In the genomic region with DNA sequence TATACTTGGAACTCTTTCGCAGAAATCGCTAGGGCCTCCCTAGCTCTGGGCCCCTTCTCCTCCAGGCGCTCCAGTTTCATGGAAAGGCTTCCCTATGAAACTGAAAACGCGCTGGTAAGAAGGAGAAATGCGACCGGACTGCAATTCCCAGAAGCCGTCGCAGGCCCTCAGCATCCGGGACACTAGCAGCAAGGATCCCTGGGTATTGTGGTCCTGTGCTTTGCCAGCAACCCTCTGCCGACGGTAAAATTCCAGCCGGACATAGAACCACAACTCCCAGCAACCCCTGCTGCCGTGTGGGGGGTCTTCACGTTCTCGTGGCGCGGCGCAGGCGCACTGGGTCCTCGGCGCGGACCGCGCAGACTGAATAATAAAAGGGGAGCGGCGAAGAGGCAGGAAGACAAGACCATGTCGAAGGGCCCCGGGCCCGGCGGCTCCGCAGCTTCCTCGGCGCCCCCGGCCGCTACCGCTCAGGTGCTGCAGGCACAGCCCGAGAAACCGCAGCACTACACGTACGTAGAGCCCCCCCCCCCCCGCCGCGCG, we compare ENCODE assay signal across 8 cellular contexts. TPM values are rescaled to one million over a fixed set of nuclear protein-coding genes. Genes with fewer than 3 reads are reported as not detected.
DNase-seq lines count a peak whose midpoint lies in the region; ATAC-seq and TF ChIP-seq lines count a peak whose summit lies in the region.

A gene with protein sequence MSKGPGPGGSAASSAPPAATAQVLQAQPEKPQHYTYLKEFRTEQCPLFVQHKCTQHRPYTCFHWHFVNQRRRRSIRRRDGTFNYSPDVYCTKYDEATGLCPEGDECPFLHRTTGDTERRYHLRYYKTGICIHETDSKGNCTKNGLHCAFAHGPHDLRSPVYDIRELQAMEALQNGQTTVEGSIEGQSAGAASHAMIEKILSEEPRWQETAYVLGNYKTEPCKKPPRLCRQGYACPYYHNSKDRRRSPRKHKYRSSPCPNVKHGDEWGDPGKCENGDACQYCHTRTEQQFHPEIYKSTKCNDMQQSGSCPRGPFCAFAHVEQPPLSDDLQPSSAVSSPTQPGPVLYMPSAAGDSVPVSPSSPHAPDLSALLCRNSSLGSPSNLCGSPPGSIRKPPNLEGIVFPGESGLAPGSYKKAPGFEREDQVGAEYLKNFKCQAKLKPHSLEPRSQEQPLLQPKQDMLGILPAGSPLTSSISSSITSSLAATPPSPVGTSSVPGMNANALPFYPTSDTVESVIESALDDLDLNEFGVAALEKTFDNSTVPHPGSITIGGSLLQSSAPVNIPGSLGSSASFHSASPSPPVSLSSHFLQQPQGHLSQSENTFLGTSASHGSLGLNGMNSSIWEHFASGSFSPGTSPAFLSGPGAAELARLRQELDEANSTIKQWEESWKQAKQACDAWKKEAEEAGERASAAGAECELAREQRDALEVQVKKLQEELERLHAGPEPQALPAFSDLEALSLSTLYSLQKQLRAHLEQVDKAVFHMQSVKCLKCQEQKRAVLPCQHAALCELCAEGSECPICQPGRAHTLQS (plus strand): TSS at position 334 of the 543 bp plus-strand sequence. CDS start 75 bp downstream, at position 409.

- no TSS peak for BruUV-seq in mammary epithelial cell (replicated peaks; lab: Mats Ljungman, UMichigan)

- ATAC-seq in GM18909 (IDR thresholded peaks at IDR 0.05; ENCODE audit: poor library complexity, unreplicated experiment) (peak; percentile 60), HG03280 (IDR thresholded peaks at IDR 0.05; ENCODE audit: unreplicated experiment) (peak; percentile 58), WTC11 (peak; percentile 77)

- H3K4me2 ChIP-seq in mammary epithelial cell (ENCODE audit: insufficient read depth, low read depth, low read length) (peak within 1 kb of the TSS; percentile 89), skeletal muscle satellite cell (ENCODE audit: low read length) (peak within 1 kb of the TSS; percentile 90)

- H3K4me3 Mint-ChIP-seq in WTC11: peak within 1 kb of the TSS; percentile 95

- peak within 1 kb of the TSS; percentile 98 for H3K27ac ChIP-seq in ACC112 (ENCODE audit: low read depth, low read length)
- peak within 1 kb of the TSS; percentile 96 for H3K27ac ChIP-seq in mammary epithelial cell (ENCODE audit: insufficient read depth, low read depth, low read length)

- H3K27me3 ChIP-seq in ACC112 (ENCODE audit: insufficient read depth, low read length) (no peaks in the 10 kb centered on the region), mammary epithelial cell (ENCODE audit: insufficient read depth, low read length) (no peaks in the 10 kb centered on the region), skeletal muscle satellite cell (ENCODE audit: control insufficient read depth, insufficient read depth, low read length) (no peaks in the 10 kb centered on the region)

- peak within 1 kb of the TSS; percentile 77 for H3K4me3 ChIP-seq in ACC112 (ENCODE audit: low read depth, low read length)
- H3K4me3 ChIP-seq in mammary epithelial cell (replicated peaks in 1 of 3; ENCODE audit: insufficient read depth in 1 of 3, low read depth in 2 of 3, low read length in 3 of 3): peak within 1 kb of the TSS; percentile 57 to 81 (median 67)
- H3K4me3 ChIP-seq in iPS-18c (ENCODE audit: insufficient read depth, low read depth, low read length): peak within 1 kb of the TSS; percentile 68
- peak within 1 kb of the TSS; percentile 75 for H3K4me3 ChIP-seq in skeletal muscle satellite cell (ENCODE audit: low read length)

- H4K20me1 ChIP-seq in mammary epithelial cell (ENCODE audit: insufficient read depth, low read length): no peaks in the 10 kb centered on the region

- in situ Hi-C loops in mammary epithelial cell (cut with MboI; ENCODE audit: low sequenced_read_pairs in 2 of 2): no loop called here

- H3K9ac ChIP-seq in mammary epithelial cell (ENCODE audit: insufficient read depth, low read length): peak within 1 kb of the TSS; percentile 83
- H3K9ac ChIP-seq in skeletal muscle satellite cell (ENCODE audit: low read depth, low read length): peak within 1 kb of the TSS; percentile 92

- H3K36me3 Mint-ChIP-seq in WTC11: peaks cover 6% of the 10 kb centered on the region

- DNase-seq in NCI-H345 (lab: John Stamatoyannopoulos, UW) (peak; percentile 100), WTC11 (ENCODE audit: low spot score) (peak; percentile 97), mammary epithelial cell (peak; percentile 98)

- H3K4me1 ChIP-seq in ACC112 (ENCODE audit: control insufficient read depth, insufficient read depth, low read length, unreplicated experiment): peaks cover 26% of the 10 kb centered on the region
- H3K4me1 ChIP-seq in mammary epithelial cell (ENCODE audit: insufficient read depth, low read length): peaks cover 33% of the 10 kb centered on the region
- H3K4me1 ChIP-seq in skeletal muscle satellite cell (ENCODE audit: control insufficient read depth, insufficient read depth, low read length): peaks cover 37% of the 10 kb centered on the region

- CTCF ChIA-PET in WTC11 (lab: Charles Lee) (interaction anchor here (1.0 to 2.3 kb wide), 8 partner anchors 19 to 259 kb away, joined by 3 to 27 read pairs (median 10); a partner anchor contains a TSS), mammary epithelial cell (lab: Charles Lee; ENCODE audit: low non-redundant PET) (interaction anchor here (1.0 kb wide), 1 partner anchor 19 kb away, joined by 4 read pairs; a partner anchor contains a TSS)

- peak within 1 kb of the TSS; percentile 100 for H3K27ac Mint-ChIP-seq in WTC11

- POLR2A ChIA-PET in WTC11 (lab: Charles Lee): interaction anchor here (0.6 to 2.2 kb wide), 10 partner anchors 8 to 71 kb away, joined by 3 to 13 read pairs (median 4); a partner anchor contains a TSS

- peaks cover 38% of the 10 kb centered on the region for H3K79me2 ChIP-seq in ACC112 (ENCODE audit: control insufficient read depth, insufficient read depth, low read length, unreplicated experiment)
- peaks cover 38% of the 10 kb centered on the region for H3K79me2 ChIP-seq in mammary epithelial cell (ENCODE audit: insufficient read depth, low read length)

- peaks cover 3% of the 10 kb centered on the region for H3K27me3 Mint-ChIP-seq in WTC11 (ENCODE audit: low read depth)

- H3K36me3 ChIP-seq in ACC112 (ENCODE audit: insufficient read depth, low read length): no peaks in the 10 kb centered on the region
- H3K36me3 ChIP-seq in mammary epithelial cell (ENCODE audit: insufficient read depth, low read length): no peaks in the 10 kb centered on the region
- no peaks in the 10 kb centered on the region for H3K36me3 ChIP-seq in skeletal muscle satellite cell (ENCODE audit: insufficient read depth, low read length)

- WGBS in mammary epithelial cell (ENCODE audit: low coverage, missing lambda C conversion rate): 2% methylated on average over 13 of the region's 45 CpGs

- intact Hi-C loops in mammary epithelial cell (cut with micrococcal nuclease): loop anchor here (2.0 kb wide), 1 partner anchor 24 kb away; no protein-coding TSS in a partner anchor

- H3K9me3 Mint-ChIP-seq in WTC11: no peaks in the 10 kb centered on the region

- TF ChIP-seq CTCF in WTC11 (IDR thresholded peaks at IDR 0.05) (no peak), mammary epithelial cell (conservative IDR thresholded peaks at IDR 0.05 in 1 of 2, IDR thresholded peaks at IDR 0.05 in 1 of 2; ENCODE audit: extremely low read depth in 1 of 2, insufficient read depth in 1 of 2, low read depth in 1 of 2, low read length in 2 of 2) (no peak)

- dilution Hi-C loops in mammary epithelial cell (cut with HindIII; ENCODE audit: low sequenced_read_pairs): loop anchor here (5.0 to 10.0 kb wide), 4 partner anchors 38 to 87 kb away; a partner anchor contains a TSS

- no peaks in the 10 kb centered on the region for H3K9me3 ChIP-seq in mammary epithelial cell (replicated peaks; ENCODE audit: insufficient read depth, low read length)
- H3K9me3 ChIP-seq in iPS-18c (ENCODE audit: control insufficient read depth, insufficient read depth, low read length): no peaks in the 10 kb centered on the region
- H3K9me3 ChIP-seq in skeletal muscle satellite cell (replicated peaks; ENCODE audit: low read length): no peaks in the 10 kb centered on the region

- H2AFZ ChIP-seq in ACC112 (ENCODE audit: low read length, unreplicated experiment): peak within 1 kb of the TSS; percentile 28
- H2AFZ ChIP-seq in mammary epithelial cell (ENCODE audit: low read depth, low read length): peak within 1 kb of the TSS; percentile 82

- H3K4me1 Mint-ChIP-seq in WTC11: peaks cover 34% of the 10 kb centered on the region

TF ChIP-seq in WTC11, 78 proteins besides CTCF, POLR2A, EP300 and RAD21 (continues in another document):
- TF ChIP-seq KAT7 (CRISPR knock-in tag; IDR thresholded peaks at IDR 0.05; ENCODE audit: borderline replicate concordance): peak; percentile 1; the same call in 1 of the 2 replicates
- TF ChIP-seq TEAD1 (CRISPR knock-in tag; IDR thresholded peaks at IDR 0.05): peak; percentile 17; the same call in 1 of the 2 replicates
- TF ChIP-seq, protein P1, sequence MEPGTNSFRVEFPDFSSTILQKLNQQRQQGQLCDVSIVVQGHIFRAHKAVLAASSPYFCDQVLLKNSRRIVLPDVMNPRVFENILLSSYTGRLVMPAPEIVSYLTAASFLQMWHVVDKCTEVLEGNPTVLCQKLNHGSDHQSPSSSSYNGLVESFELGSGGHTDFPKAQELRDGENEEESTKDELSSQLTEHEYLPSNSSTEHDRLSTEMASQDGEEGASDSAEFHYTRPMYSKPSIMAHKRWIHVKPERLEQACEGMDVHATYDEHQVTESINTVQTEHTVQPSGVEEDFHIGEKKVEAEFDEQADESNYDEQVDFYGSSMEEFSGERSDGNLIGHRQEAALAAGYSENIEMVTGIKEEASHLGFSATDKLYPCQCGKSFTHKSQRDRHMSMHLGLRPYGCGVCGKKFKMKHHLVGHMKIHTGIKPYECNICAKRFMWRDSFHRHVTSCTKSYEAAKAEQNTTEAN (CRISPR knock-in tag; IDR thresholded peaks at IDR 0.05): no peak
- no peak for TF ChIP-seq ZNF263 (CRISPR knock-in tag; IDR thresholded peaks at IDR 0.05; ENCODE audit: low read depth)
- TF ChIP-seq RELA (CRISPR knock-in tag; IDR thresholded peaks at IDR 0.05; ENCODE audit: borderline replicate concordance): no peak
- 0 out of 2 replicates have a peak, but pooled peaks have one; percentile 20 for TF ChIP-seq GABPB1 (CRISPR knock-in tag; IDR thresholded peaks at IDR 0.05)
- peak; percentile 40; the same call in 1 of the 2 replicates for TF ChIP-seq SP1 (CRISPR knock-in tag; conservative IDR thresholded peaks at IDR 0.05)
- TF ChIP-seq CREB1 (CRISPR knock-in tag; IDR thresholded peaks at IDR 0.05): no peak

RNA-seq across cellular contexts. Expression of the gene that starts here (rescaled TPM):
- total RNA-seq in WTC11 (2021) (35.0 to 37.8 TPM (median 35.4 TPM) in 3 replicates), mammary epithelial cell (10 to 100 TPM; 15.2 to 15.8 TPM)
- 10.3 TPM for polyA plus RNA-seq in mammary epithelial cell
- 4.2 TPM for polyA minus RNA-seq in mammary epithelial cell
- 10.9 and 12.9 TPM in 2 replicates for total RNA-seq in skeletal muscle satellite cell (2012; rRNA removed)

Comparison
In these comparisons a context has a peak if more than half of its experiments do, and no peak if none do; other contexts are left out.
1. Peak in every context shown above with its lines: DNase-seq, ATAC-seq, H3K4me3 ChIP-seq and H3K27ac ChIP-seq.